In genomic region chr18:11548940-11549551, GRCh38 we compare ENCODE assay signal across 17 cellular contexts.
DNase-seq lines count a peak whose midpoint lies in the region; ATAC-seq and TF ChIP-seq lines count a peak whose summit lies in the region.
"Had no signal": no experiment of that assay in that cellular context is flagged by ENCODE, and none has a peak within 500 bp of the region (broad histone marks: within the 10 kb centered on the region; RNA-seq: fewer than 3 reads in every experiment).

No MANE protein-coding gene starts in this region.

- H3K9me3 Mint-ChIP-seq in glutamatergic neuron (ENCODE audit: unreplicated experiment): peaks cover 3% of the 10 kb centered on the region

- H3K9me3 ChIP-seq in thoracic aorta (peaks cover 7% of the 10 kb centered on the region), prostate gland (no peaks in the 10 kb centered on the region)
- H3K9me3 ChIP-seq: HAP-1 had no signal

- in situ Hi-C loops in brain microvascular endothelial cell (cut with HindIII; ENCODE audit: low pct_ligation_motif_present, low sequenced_read_pairs): no loop called here

- H3K4me1 ChIP-seq in thoracic aorta (ENCODE audit: control insufficient read depth in 1 of 2, low read depth in 2 of 2) (no peaks in the 10 kb centered on the region), prostate gland (replicated peaks) (no peaks in the 10 kb centered on the region)
- H3K4me1 ChIP-seq: HAP-1 had no signal

- WGBS in prostate gland: 77% methylated on average over 7 of the region's 7 CpGs

- H3K4me3 ChIP-seq in AG10803 (ENCODE audit: low read length) (no peak overlapping the region), brain microvascular endothelial cell (ENCODE audit: low read depth, low read length) (no peak overlapping the region), thoracic aorta (no peak overlapping the region), prostate gland (no peak overlapping the region)
- H3K4me3 ChIP-seq: HAP-1 had no signal

- peaks cover 6% of the 10 kb centered on the region for H3K36me3 Mint-ChIP-seq in glutamatergic neuron (ENCODE audit: unreplicated experiment)

- no peak overlapping the region for H3K4me3 Mint-ChIP-seq in glutamatergic neuron (ENCODE audit: unreplicated experiment)
- H3K4me3 Mint-ChIP-seq: B cell; CD4-positive, alpha-beta T cell had no signal

- no peak for DNase-seq in AG10803 (ENCODE audit: low read depth)
- DNase-seq in brain microvascular endothelial cell: no peak
- no peak for DNase-seq in glutamatergic neuron
- no peak for DNase-seq in thoracic aorta (ENCODE audit: low spot score)
- no peak for DNase-seq in prostate gland (ENCODE audit: low spot score)
- no peak for DNase-seq in activated T-cell treated with anti-CD3 and anti-CD28 coated beads for 4 hours
- no peak for DNase-seq in stimulated activated CD4-positive, alpha-beta T cell treated with anti-CD3 and anti-CD28 coated beads, Interleukin-12 subunit alpha, Interleukin-12 subunit beta, amount 100 ng/mL, for 4 hours
- DNase-seq: 8988T; C1 segment of cervical spinal cord; Calu3; CD4-positive, alpha-beta T cell; DMS 273 treated with DMSO at 0.1 percent for 48 hours; DMS79; IMR-90 had no signal

- no peaks in the 10 kb centered on the region for H3K27me3 Mint-ChIP-seq in glutamatergic neuron (ENCODE audit: unreplicated experiment)

- no peak for TF ChIP-seq POLR2A in prostate gland (IDR thresholded peaks at IDR 0.05)

- H3K27ac Mint-ChIP-seq in glutamatergic neuron (ENCODE audit: unreplicated experiment): no peak overlapping the region
- H3K27ac Mint-ChIP-seq: B cell; CD4-positive, alpha-beta T cell had no signal

- TF ChIP-seq CTCF in AG10803 (conservative IDR thresholded peaks at IDR 0.05; ENCODE audit: low read length) (peak; percentile 2; the same call in 1 of the 2 replicates), brain microvascular endothelial cell (IDR thresholded peaks at IDR 0.05; ENCODE audit: low read depth, low read length, missing control alignments) (peak; percentile 12), glutamatergic neuron (IDR thresholded peaks at IDR 0.05; ENCODE audit: partially characterized antibody, unreplicated experiment) (peak; percentile 34), thoracic aorta (IDR thresholded peaks at IDR 0.05) (peak; percentile 15), prostate gland (IDR thresholded peaks at IDR 0.05) (no peak)

- H3K27me3 ChIP-seq in brain microvascular endothelial cell (replicated peaks) (no peaks in the 10 kb centered on the region), thoracic aorta (replicated peaks; ENCODE audit: insufficient read depth) (no peaks in the 10 kb centered on the region), prostate gland (replicated peaks; ENCODE audit: insufficient read depth) (no peaks in the 10 kb centered on the region)

- H3K27ac ChIP-seq in brain microvascular endothelial cell (no peak overlapping the region), thoracic aorta (no peak overlapping the region), prostate gland (no peak overlapping the region)

- no peaks in the 10 kb centered on the region for H3K4me1 Mint-ChIP-seq in glutamatergic neuron (ENCODE audit: low read depth, unreplicated experiment)

- intact Hi-C loops in prostate gland (cut with DNase I): no loop called here

- no peak for ATAC-seq in thoracic aorta (ENCODE audit: insufficient number of reproducible peaks, low FRiP score, low read depth)
- no peak for ATAC-seq in HG03521 (IDR thresholded peaks at IDR 0.05; ENCODE audit: unreplicated experiment)

- H3K36me3 ChIP-seq in brain microvascular endothelial cell (replicated peaks) (no peaks in the 10 kb centered on the region), thoracic aorta (no peaks in the 10 kb centered on the region), prostate gland (no peaks in the 10 kb centered on the region)
- H3K36me3 ChIP-seq: HAP-1 had no signal

Comparison
In these comparisons a context has a peak if more than half of its experiments do, and no peak if none do; other contexts are left out.
1. CTCF ChIP-seq: peak in AG10803 (single experiment), brain microvascular endothelial cell (single experiment), glutamatergic neuron (single experiment) and thoracic aorta (single experiment); none in prostate gland (0 of 4).